ENCODE assay signal across 12 cellular contexts in genomic region chr14:74616996-74617700, GRCh38. TPM values are rescaled to one million over a fixed set of nuclear protein-coding genes. Genes with fewer than 3 reads are reported as not detected.
DNase-seq lines count a peak whose midpoint lies in the region; ATAC-seq, FAIRE-seq and TF ChIP-seq lines count a peak whose summit lies in the region.
"Had no signal": no experiment of that assay in that cellular context is flagged by ENCODE, and none has a peak within 500 bp of the region (broad histone marks: within the 10 kb centered on the region; RNA-seq: fewer than 3 reads in every experiment).

No MANE protein-coding gene starts in this region.

- no peak for DNase-seq in right atrium auricular region (ENCODE audit: low spot score)
- no peak for DNase-seq in right cardiac atrium
- DNase-seq in adipocyte (ENCODE audit: low read depth) = peak; percentile 40
- no peak for DNase-seq in keratinocyte (ENCODE audit: low read depth, low spot score)
- no peak for DNase-seq in aorta
- DNase-seq in SW 1271 (lab: John Stamatoyannopoulos, UW) = no peak
- no peak for DNase-seq in head of caudate nucleus
- no peak for DNase-seq in AML-193 (lab: John Stamatoyannopoulos, UW)
- DNase-seq: NCI-H526, T-helper 17 cell had no signal

- FAIRE-seq in keratinocyte (lab: Jason Lieb, UNC) = no peak

- intact Hi-C loops in right cardiac atrium (cut with DNase I) (loop anchor here in 3 of 4 donors (5.0 to 10.0 kb wide), 3 partner anchors 45 to 112 kb away; partner anchors contain the start of genes AREL1 (in 1 of the 3) and FCF1 (in 1 of the 3)), aorta (cut with DNase I) (loop anchor here in 1 of 2 donors (5.0 kb wide), 1 partner anchor 35 kb away; no protein-coding TSS in a partner anchor), head of caudate nucleus (cut with DNase I) (no loop called here)

- H4K20me1 ChIP-seq in keratinocyte (ENCODE audit: control insufficient read depth, extremely low read depth, insufficient read depth, low read length) = no peaks in the 10 kb centered on the region

- peaks cover 7% of the 10 kb centered on the region for H3K79me2 ChIP-seq in keratinocyte (ENCODE audit: control insufficient read depth, insufficient read depth, low read length)
- H3K79me2 ChIP-seq: parathyroid adenoma had no signal

- H3K4me1 ChIP-seq in right atrium auricular region (peaks cover 0 to 57% of the 10 kb centered on the region in 2 donors), right cardiac atrium (ENCODE audit: control insufficient read depth, insufficient read depth, low read length) (peaks cover 14% of the 10 kb centered on the region), adipocyte (ENCODE audit: control insufficient read depth, insufficient read depth, low read length) (peaks cover 74% of the 10 kb centered on the region), keratinocyte (ENCODE audit: control insufficient read depth, extremely low read depth, insufficient read depth, low read length) (peaks cover 90% of the 10 kb centered on the region), aorta (ENCODE audit: control insufficient read depth in 1 of 2, insufficient read depth in 2 of 2, low read length in 2 of 2) (peaks cover 10 to 17% of the 10 kb centered on the region in 2 donors)
- H3K4me1 ChIP-seq: parathyroid adenoma had no signal

- dilution Hi-C loops in keratinocyte (cut with MboI; ENCODE audit: extremely low pct_ligation_motif_present, low sequenced_read_pairs) = no loop called here

- peak overlapping the region; percentile 54 for H3K4me2 ChIP-seq in keratinocyte (ENCODE audit: control insufficient read depth, extremely low read depth, insufficient read depth, low read depth, low read length)

- H3K9me1 ChIP-seq in keratinocyte (ENCODE audit: control insufficient read depth, extremely low read depth, insufficient read depth, low read length) = no peaks in the 10 kb centered on the region

- H3K9me3 ChIP-seq in right atrium auricular region (no peaks in the 10 kb centered on the region), right cardiac atrium (ENCODE audit: control insufficient read depth, low read length) (no peaks in the 10 kb centered on the region), adipocyte (ENCODE audit: control insufficient read depth, low read length) (no peaks in the 10 kb centered on the region), keratinocyte (ENCODE audit: control insufficient read depth, low read depth, low read length) (no peaks in the 10 kb centered on the region), aorta (ENCODE audit: control insufficient read depth, low read length) (no peaks in the 10 kb centered on the region)
- H3K9me3 ChIP-seq: MG63 had no signal

- no peaks in the 10 kb centered on the region for H3K36me3 ChIP-seq in right atrium auricular region
- H3K36me3 ChIP-seq in adipocyte (ENCODE audit: control insufficient read depth, insufficient read depth, low read length, severe bottlenecking) = no peaks in the 10 kb centered on the region
- no peaks in the 10 kb centered on the region for H3K36me3 ChIP-seq in keratinocyte (ENCODE audit: control insufficient read depth in 2 of 2, extremely low read depth in 1 of 2, insufficient read depth in 2 of 2, low read length in 2 of 2)
- H3K36me3 ChIP-seq in aorta (ENCODE audit: control insufficient read depth in 1 of 2, insufficient read depth in 2 of 2, low read length in 1 of 2) = no peaks in the 10 kb centered on the region
- H3K36me3 ChIP-seq: MG63 had no signal

- ATAC-seq in right cardiac atrium (no peak), aorta (ENCODE audit: low FRiP score) (no peak)

- TF ChIP-seq CTCF in right atrium auricular region (IDR thresholded peaks at IDR 0.05) (no peak), keratinocyte (optimal IDR thresholded peaks at IDR 0.05 in 1 of 3, IDR thresholded peaks at IDR 0.05 in 1 of 3, conservative IDR thresholded peaks at IDR 0.05 in 1 of 3; ENCODE audit: extremely low read depth in 1 of 3, insufficient read depth in 2 of 3, low read length in 3 of 3) (no peak)

- H3K27ac ChIP-seq in right atrium auricular region = peak overlapping the region; percentile 66 to 80
- no peak overlapping the region for H3K27ac ChIP-seq in right cardiac atrium (ENCODE audit: low read length)
- peak overlapping the region; percentile 82 for H3K27ac ChIP-seq in keratinocyte (ENCODE audit: control insufficient read depth, insufficient read depth, low read length)
- H3K27ac ChIP-seq in aorta (ENCODE audit: low read depth in 1 of 2, low read length in 2 of 2) = peak overlapping the region; percentile 74 to 99
- H3K27ac ChIP-seq: parathyroid adenoma had no signal

- H3K4me3 ChIP-seq in right atrium auricular region (no peak overlapping the region), right cardiac atrium (ENCODE audit: low read length) (no peak overlapping the region), adipocyte (ENCODE audit: low read length) (no peak overlapping the region), keratinocyte (ENCODE audit: control insufficient read depth in 2 of 3, extremely low read depth in 1 of 3, insufficient read depth in 2 of 3, low read depth in 1 of 3, low read length in 3 of 3) (no peak overlapping the region), aorta (ENCODE audit: low read length in 2 of 2) (no peak overlapping the region)
- H3K4me3 ChIP-seq: MG63 had no signal

- no peak overlapping the region for H2AFZ ChIP-seq in keratinocyte (ENCODE audit: control insufficient read depth, low read length)
- H2AFZ ChIP-seq: parathyroid adenoma had no signal

- WGBS in right cardiac atrium = 78% methylated on average over 13 of the region's 13 CpGs
- 23 to 26% methylated on average over 13 of the region's 13 CpGs for WGBS in aorta, 2 donors

- H3K27me3 ChIP-seq in right atrium auricular region = no peaks in the 10 kb centered on the region
- H3K27me3 ChIP-seq in right cardiac atrium (ENCODE audit: control insufficient read depth, insufficient read depth) = no peaks in the 10 kb centered on the region
- no peaks in the 10 kb centered on the region for H3K27me3 ChIP-seq in adipocyte (replicated peaks; ENCODE audit: control insufficient read depth, insufficient read depth, low read length)
- H3K27me3 ChIP-seq in keratinocyte (ENCODE audit: control insufficient read depth, extremely low read depth, insufficient read depth, low read length) = no peaks in the 10 kb centered on the region
- H3K27me3 ChIP-seq in aorta (ENCODE audit: control insufficient read depth in 1 of 2, insufficient read depth in 2 of 2, low read length in 1 of 2) = no peaks in the 10 kb centered on the region
- H3K27me3 ChIP-seq: MG63 had no signal

- H3K9ac ChIP-seq in adipocyte (ENCODE audit: low read length) (peak overlapping the region; percentile 65), keratinocyte (ENCODE audit: control insufficient read depth, extremely low read depth, insufficient read depth, low read length) (peak overlapping the region; percentile 46)
- H3K9ac ChIP-seq: parathyroid adenoma had no signal

RNA-seq across cellular contexts. Expression of gene LTBP2, which starts 5.1 kb away (rescaled TPM):
- 100 to 1,000 TPM in 1 of 2 donors, 10 to 100 TPM in 1; 32.1 to 102 TPM for total RNA-seq in right atrium auricular region
- 10 to 100 TPM; 13.9 to 46.0 (median 23.5) TPM for total RNA-seq in right cardiac atrium
- polyA plus RNA-seq in right cardiac atrium = 3.4 TPM
- 23.9 to 40.7 TPM (median 26.6 TPM) in 3 replicates for polyA plus RNA-seq in keratinocyte
- 12.1 TPM for polyA plus RNA-seq in keratinocyte (2011; ENCODE audit: low read depth)
- 19.5 and 28.2 TPM in 2 replicates for polyA plus RNA-seq in keratinocyte (2011; cell fraction: cytosol; rRNA removed)
- polyA plus RNA-seq in keratinocyte (2011; cell fraction: nucleus; rRNA removed) = 118 and 155 TPM in 2 replicates
- polyA plus RNA-seq in keratinocyte (2012; ENCODE audit: low replicate concordance) = 11.7 and 64.1 TPM in 2 replicates
- 66.1 to 143 TPM (median 68.5 TPM) in 3 replicates for polyA minus RNA-seq in keratinocyte
- polyA minus RNA-seq in keratinocyte (2011; cell fraction: cytosol; rRNA and poly(A)+ RNA removed) = 89.6 TPM
- polyA minus RNA-seq in keratinocyte (2011; cell fraction: nucleus; rRNA and poly(A)+ RNA removed) = 195 and 210 TPM in 2 replicates
- 100 to 1,000 TPM; 209 to 363 TPM for total RNA-seq in aorta
- 100 to 1,000 TPM in 1 of 2 donors, 10 to 100 TPM in 1; 40.4 to 247 TPM for polyA plus RNA-seq in aorta
